ENCODE assay signal across 1 cellular context in the genomic region with DNA sequence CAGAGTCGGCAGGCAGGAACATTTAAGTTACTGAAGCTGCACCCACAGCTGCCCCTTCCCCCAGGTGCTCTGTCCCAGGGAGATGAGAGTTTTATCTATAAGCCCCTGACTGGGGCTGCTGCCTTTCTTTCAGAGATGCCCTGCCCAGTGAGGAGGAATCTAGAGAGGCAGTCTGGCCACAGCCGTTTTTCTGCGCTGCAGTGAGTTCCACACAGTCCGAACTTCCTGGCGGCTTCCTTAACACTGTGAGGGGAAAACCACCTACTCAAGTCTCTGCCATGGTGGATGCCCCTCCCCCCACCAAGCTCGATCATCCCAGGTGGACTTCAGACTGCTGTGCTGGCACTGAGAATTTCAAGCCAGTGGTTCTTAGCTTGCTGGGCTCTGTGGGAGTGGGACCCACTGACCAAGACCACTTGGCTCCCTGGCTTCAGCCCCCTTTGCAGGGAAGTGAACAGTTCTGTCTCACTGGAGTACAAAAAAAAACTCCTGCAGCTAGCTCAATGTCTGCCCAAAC.
A peak's percentile ranks its signal among the peaks of the same experiment; 100 is the strongest.
TF ChIP-seq lines count a peak whose summit lies in the region.

No MANE protein-coding gene starts in this region.

TF ChIP-seq in HepG2, 621 proteins besides CTCF, POLR2A, EP300 and RAD21:
- TF ChIP-seq ZNF281 (CRISPR knock-in tag; IDR thresholded peaks at IDR 0.05; ENCODE audit: borderline replicate concordance) (peak; percentile 81; the same call in 1 of the 2 replicates), HNF4A (CRISPR knock-in tag; IDR thresholded peaks at IDR 0.05) (peak; percentile 43; the same call in 1 of the 2 replicates)
